25 cellular contexts compared by ENCODE assay signal in the genomic region with DNA sequence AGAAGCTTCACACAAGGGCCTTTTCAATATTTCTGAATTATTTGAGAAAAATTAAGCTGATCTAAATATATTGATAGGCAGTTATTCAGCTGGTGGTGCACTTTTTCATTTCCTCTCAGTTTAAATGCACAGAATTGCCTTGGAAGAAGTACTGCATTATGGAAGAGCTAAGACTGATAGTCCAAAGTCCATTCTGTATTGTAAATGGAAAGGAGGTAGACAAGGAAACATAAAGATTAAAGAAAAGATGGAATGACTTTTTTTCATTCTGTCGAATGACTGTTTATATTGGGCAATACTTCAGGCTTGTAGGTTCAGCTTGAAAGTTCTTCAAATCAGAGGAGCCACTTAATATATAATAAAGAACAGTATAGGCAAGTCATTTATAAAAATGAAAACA.
"Had no signal": no experiment of that assay in that cellular context is flagged by ENCODE, and none has a peak within 500 bp of the region (broad histone marks: within the 10 kb centered on the region; RNA-seq: fewer than 3 reads in every experiment).

No MANE protein-coding gene starts in this region.

- FAIRE-seq: kidney, pancreas had no signal

- H3K36me3 ChIP-seq: gastrocnemius medialis, left lung, lower lobe of right lung, neutrophil, pancreas, right lobe of liver, suprapubic skin, vagina had no signal

- DNase-seq: dorsolateral prefrontal cortex; effector CD4-positive, alpha-beta T cell; foreskin fibroblast; gastrocnemius medialis; head of caudate nucleus; kidney; left lung; lower lobe of right lung; naive B cell; pancreas; right lobe of liver; stimulated activated CD4-positive, alpha-beta T cell treated with anti-CD3 and anti-CD28 coated beads, Interleukin-12 subunit alpha, Interleukin-12 subunit beta, amount 100 ng/mL, for 4 hours; stimulated activated CD4-positive, alpha-beta T cell treated with anti-CD3 and anti-CD28 coated beads, Interleukin-1b, Interleukin-23, amount 100 ng/mL, for 48 hours; stimulated activated CD4-positive, alpha-beta T cell treated with anti-CD3 and anti-CD28 coated beads, Interleukin-4, amount 100 ng/mL, for 1 hour; stimulated activated CD8-positive, alpha-beta memory T cell treated with anti-CD3 and anti-CD28 coated beads, Interleukin-4, amount 100 ng/mL, for 48 hours; stimulated activated naive CD4-positive, alpha-beta T cell; stimulated activated naive CD8-positive, alpha-beta T cell treated with anti-CD3 and anti-CD28 coated beads, Interleukin-15, amount 100 ng/mL, for 72 hours; trophoblast cell had no signal

- H3K4me1 ChIP-seq: gastrocnemius medialis, pancreas, right lobe of liver had no signal

- H3K27me3 ChIP-seq: gastrocnemius medialis, left lung, neutrophil, pancreas, right lobe of liver, suprapubic skin, vagina had no signal

- H3K4me3 ChIP-seq: dorsolateral prefrontal cortex, gastrocnemius medialis, left lung, lower lobe of right lung, pancreas, right lobe of liver, smooth muscle cell, suprapubic skin, vagina had no signal

- H3K27ac ChIP-seq: dorsolateral prefrontal cortex, epithelial cell of prostate, gastrocnemius medialis, left lung, lower lobe of right lung, neutrophil, pancreas, right lobe of liver, suprapubic skin, vagina had no signal

- ATAC-seq: esophagus mucosa; gastrocnemius medialis; left lung; lower lobe of right lung; natural killer cell treated with Interleukin-12 subunit alpha and Interleukin-12 subunit beta and Interleukin-15 and Interleukin-18, amount 100 ng/mL, for 72 hours; pancreas; right lobe of liver; stimulated activated naive CD8-positive, alpha-beta T cell treated with anti-CD3 and anti-CD28 coated beads, Interleukin-15, amount 100 ng/mL, for 72 hours had no signal

- H3K9me3 ChIP-seq: gastrocnemius medialis, left lung, lower lobe of right lung, neutrophil, pancreas, right lobe of liver, suprapubic skin, vagina had no signal

- H3K4me2 ChIP-seq: smooth muscle cell had no signal
